ENCODE assay signal across 11 cellular contexts in the genomic region with DNA sequence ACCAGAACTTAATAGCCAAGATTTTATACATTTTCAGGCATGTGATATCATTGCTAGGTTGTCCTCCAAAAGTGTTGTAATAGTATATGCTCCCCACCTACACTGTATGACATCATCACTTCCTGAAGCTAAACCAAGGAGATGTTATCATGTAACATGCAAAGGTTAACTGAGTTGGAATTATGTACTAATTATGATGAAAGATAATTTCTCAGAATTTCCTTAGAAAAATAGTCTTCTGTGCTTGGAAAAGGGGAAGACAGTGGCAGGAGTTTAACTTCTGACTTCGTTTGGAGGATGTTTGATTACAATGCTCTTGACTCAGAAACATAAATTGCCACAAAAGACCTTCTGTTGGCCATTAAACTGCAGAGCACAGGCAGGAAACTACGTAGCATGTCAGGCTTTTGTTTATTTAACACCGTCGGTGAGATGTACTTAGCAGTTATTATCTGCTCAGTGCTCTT.
DNase-seq lines count a peak whose midpoint lies in the region; ATAC-seq, FAIRE-seq and TF ChIP-seq lines count a peak whose summit lies in the region.
"Had no signal": no experiment of that assay in that cellular context is flagged by ENCODE, and none has a peak within 500 bp of the region (broad histone marks: within the 10 kb centered on the region; RNA-seq: fewer than 3 reads in every experiment).

No MANE protein-coding gene starts in this region.

- peak overlapping the region; percentile 60 for H3K27ac Mint-ChIP-seq in activated CD4-positive, alpha-beta T cell treated with anti-CD3 and anti-CD28 coated beads, Interleukin-2, amount 10 ng/mL, durations not matched to agents 24 days and 14 days
- no peak overlapping the region for H3K27ac Mint-ChIP-seq in effector memory CD8-positive, alpha-beta T cell

- FAIRE-seq in pancreas (lab: Jason Lieb, UNC), result no peak

- DNase-seq in activated CD4-positive, alpha-beta T cell treated with anti-CD3 and anti-CD28 coated beads, Interleukin-2, amount 10 ng/mL, durations not matched to agents 24 days and 14 days, result peak; percentile 67
- DNase-seq in activated CD4-positive, alpha-beta T cell treated with anti-CD3 and anti-CD28 coated beads, Interleukin-2, amount 50 U/mL, for 1 hour, result no peak
- peak; percentile 36 for DNase-seq in NCI-H345 (lab: John Stamatoyannopoulos, UW)
- no peak for DNase-seq in colonic mucosa
- DNase-seq in pancreas, result no peak
- DNase-seq in HPDE6-E6E7 (ENCODE audit: extremely low spot score), result no peak
- no peak for DNase-seq in stimulated activated CD4-positive, alpha-beta T cell treated with anti-CD3 and anti-CD28 coated beads, Interleukin-15, amount 100 ng/mL, for 24 hours
- no peak for DNase-seq in effector memory CD8-positive, alpha-beta T cell
- DNase-seq: dorsolateral prefrontal cortex had no signal

- H3K4me1 ChIP-seq in colonic mucosa (no peaks in the 10 kb centered on the region), pancreas (peaks cover 0 to 7% (median 0%) of the 10 kb centered on the region in 3 donors)

- H3K27me3 ChIP-seq in colonic mucosa, result no peaks in the 10 kb centered on the region
- no peaks in the 10 kb centered on the region for H3K27me3 ChIP-seq in pancreas
- H3K27me3 ChIP-seq: dorsolateral prefrontal cortex, neutrophil had no signal

- H3K4me3 Mint-ChIP-seq in activated CD4-positive, alpha-beta T cell treated with anti-CD3 and anti-CD28 coated beads, Interleukin-2, amount 10 ng/mL, durations not matched to agents 24 days and 14 days, result peak overlapping the region; percentile 19
- H3K4me3 Mint-ChIP-seq in effector memory CD8-positive, alpha-beta T cell, result no peak overlapping the region

- H3K9me3 Mint-ChIP-seq in activated CD4-positive, alpha-beta T cell treated with anti-CD3 and anti-CD28 coated beads, Interleukin-2, amount 10 ng/mL, durations not matched to agents 24 days and 14 days, result peaks cover 10% of the 10 kb centered on the region
- peaks cover 4 to 10% of the 10 kb centered on the region in 2 donors for H3K9me3 Mint-ChIP-seq in effector memory CD8-positive, alpha-beta T cell

- H3K36me3 ChIP-seq in colonic mucosa (no peaks in the 10 kb centered on the region), pancreas (no peaks in the 10 kb centered on the region)
- H3K36me3 ChIP-seq: neutrophil had no signal

- intact Hi-C loops in activated CD4-positive, alpha-beta T cell treated with anti-CD3 and anti-CD28 coated beads, Interleukin-2, amount 10 ng/mL, durations not matched to agents 24 days and 14 days (cut with micrococcal nuclease), result loop anchor here (1.0 to 2.0 kb wide), 2 partner anchors 46 to 56 kb away; no protein-coding TSS in a partner anchor
- intact Hi-C loops in colonic mucosa (cut with DNase I) (loop anchor here (10.0 kb wide), 1 partner anchor 58 kb away; no protein-coding TSS in a partner anchor), pancreas (cut with DNase I) (no loop called here)

- H3K27ac ChIP-seq in colonic mucosa (peak overlapping the region; percentile 9), pancreas (no peak overlapping the region)
- H3K27ac ChIP-seq: C4-2B, dorsolateral prefrontal cortex, neutrophil had no signal

- no peaks in the 10 kb centered on the region for H3K9me3 ChIP-seq in colonic mucosa
- no peaks in the 10 kb centered on the region for H3K9me3 ChIP-seq in pancreas
- H3K9me3 ChIP-seq: neutrophil had no signal

- H3K27me3 Mint-ChIP-seq in activated CD4-positive, alpha-beta T cell treated with anti-CD3 and anti-CD28 coated beads, Interleukin-2, amount 10 ng/mL, durations not matched to agents 24 days and 14 days, result no peaks in the 10 kb centered on the region
- H3K27me3 Mint-ChIP-seq in effector memory CD8-positive, alpha-beta T cell, result no peaks in the 10 kb centered on the region

- peaks cover 11% of the 10 kb centered on the region for H3K4me1 Mint-ChIP-seq in activated CD4-positive, alpha-beta T cell treated with anti-CD3 and anti-CD28 coated beads, Interleukin-2, amount 10 ng/mL, durations not matched to agents 24 days and 14 days
- H3K4me1 Mint-ChIP-seq in effector memory CD8-positive, alpha-beta T cell (ENCODE audit: low read depth in 2 of 2), result peaks cover 0 to 3% of the 10 kb centered on the region in 2 donors

- H3K9ac ChIP-seq in colonic mucosa (ENCODE audit: low read depth in 2 of 2, low read length in 2 of 2), result no peak overlapping the region

- H3K36me3 Mint-ChIP-seq in activated CD4-positive, alpha-beta T cell treated with anti-CD3 and anti-CD28 coated beads, Interleukin-2, amount 10 ng/mL, durations not matched to agents 24 days and 14 days (ENCODE audit: low read depth), result no peaks in the 10 kb centered on the region
- no peaks in the 10 kb centered on the region for H3K36me3 Mint-ChIP-seq in effector memory CD8-positive, alpha-beta T cell (ENCODE audit: insufficient read depth)

- no peak for TF ChIP-seq CTCF in colonic mucosa (IDR thresholded peaks at IDR 0.05)
- no peak for TF ChIP-seq CTCF in pancreas (IDR thresholded peaks at IDR 0.05)

- peak in 3 of 4 donors; percentile 37 to 79 (median 62) for ATAC-seq in pancreas
- ATAC-seq in effector memory CD8-positive, alpha-beta T cell (replicated peaks), result no peak

- H3K4me3 ChIP-seq in colonic mucosa (no peak overlapping the region), pancreas (no peak overlapping the region)
- H3K4me3 ChIP-seq: dorsolateral prefrontal cortex had no signal

- WGBS in pancreas, 2 donors, result 10 to 11% methylated on average over 4 of the region's 4 CpGs

Comparison
In these comparisons a context has a peak if more than half of its experiments do, and no peak if none do; other contexts are left out.
1. DNase-seq: peak in activated CD4-positive, alpha-beta T cell treated with anti-CD3 and anti-CD28 coated beads, Interleukin-2, amount 10 ng/mL, durations not matched to agents 24 days and 14 days (single experiment) and NCI-H345 (single experiment); none in activated CD4-positive, alpha-beta T cell treated with anti-CD3 and anti-CD28 coated beads, Interleukin-2, amount 50 U/mL, for 1 hour (single experiment), colonic mucosa (single experiment), pancreas (0 of 6), HPDE6-E6E7 (single experiment), stimulated activated CD4-positive, alpha-beta T cell treated with anti-CD3 and anti-CD28 coated beads, Interleukin-15, amount 100 ng/mL, for 24 hours (single experiment) and effector memory CD8-positive, alpha-beta T cell (0 of 3).
2. intact Hi-C loops: an anchor here in activated CD4-positive, alpha-beta T cell treated with anti-CD3 and anti-CD28 coated beads, Interleukin-2, amount 10 ng/mL, durations not matched to agents 24 days and 14 days (1.0 to 2.0 kb wide) and colonic mucosa (10.0 kb wide); none called in pancreas.